In the genomic region with DNA sequence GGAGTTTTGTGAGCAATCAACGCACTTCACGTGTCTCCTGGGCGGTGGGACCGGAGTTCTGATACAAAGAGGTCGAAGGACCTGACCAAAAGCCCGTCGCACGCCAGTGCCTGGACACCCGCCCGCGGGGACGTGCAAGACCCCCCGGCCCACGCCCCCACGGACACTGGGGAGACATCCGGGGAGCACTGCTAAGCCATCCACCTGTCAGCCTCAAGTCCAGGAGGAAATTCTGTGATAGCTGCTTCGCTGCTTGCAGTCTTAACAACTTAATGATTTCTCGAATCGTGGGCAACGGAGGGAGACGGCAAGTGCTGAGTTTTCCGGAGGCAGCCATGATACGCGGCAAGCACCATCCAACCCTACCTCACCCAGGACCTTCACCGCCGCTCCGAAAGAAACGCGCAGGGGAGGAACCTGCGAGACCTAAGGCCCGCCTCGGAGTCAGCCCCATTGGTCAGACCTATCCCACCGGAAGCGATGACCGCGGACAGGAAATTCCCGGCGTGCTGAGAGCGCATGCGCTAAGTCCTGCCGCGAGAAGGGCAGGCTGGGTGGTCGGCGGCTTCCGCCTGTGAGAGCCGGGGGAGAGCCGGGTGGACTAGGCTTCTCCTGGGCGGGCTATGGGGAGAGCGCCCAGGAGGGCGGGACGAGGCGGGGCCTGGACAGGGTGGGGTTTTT, we compare ENCODE assay signal across 8 cellular contexts. TPM values are rescaled to one million over a fixed set of nuclear protein-coding genes. Genes with fewer than 3 reads are reported as not detected.
DNase-seq lines count a peak whose midpoint lies in the region; ATAC-seq and TF ChIP-seq lines count a peak whose summit lies in the region.

TFB1M (minus strand) TSS at position 393 of the 681 bp plus-strand sequence; CDS start at position 337, 56 bp downstream.

- H3K4me3 ChIP-seq in DOHH2 (ENCODE audit: low read length) = peak within 1 kb of the TSS; percentile 90
- peak within 1 kb of the TSS; percentile 78 for H3K4me3 ChIP-seq in GM23248
- peak within 1 kb of the TSS; percentile 64 for H3K4me3 ChIP-seq in RWPE2 (ENCODE audit: severe bottlenecking)
- H3K4me3 ChIP-seq in fibroblast of mammary gland (ENCODE audit: control insufficient read depth, low read depth, low read length) = peak within 1 kb of the TSS; percentile 87

- H3K4me1 ChIP-seq in DOHH2 (ENCODE audit: control insufficient read depth, low read length) (peaks cover 33% of the 10 kb centered on the region), GM23248 (ENCODE audit: insufficient read depth) (peaks cover 18% of the 10 kb centered on the region), RWPE2 (ENCODE audit: insufficient read depth, poor library complexity, severe bottlenecking) (peaks cover 23% of the 10 kb centered on the region)

- peak within 1 kb of the TSS; percentile 90 for H2AFZ ChIP-seq in GM23248

- WGBS in GM23248 (ENCODE audit: low coverage in 1 of 2, low lambda C conversion rate in 2 of 2, missing lambda C conversion rate in 2 of 2), 2 experiments = 1 to 2% methylated on average over 46 to 50 of the region's 52 CpGs

- no peak for TF ChIP-seq CTCF in DOHH2 (IDR thresholded peaks at IDR 0.05; ENCODE audit: low read depth, low read length, poor library complexity, severe bottlenecking)
- no peak for TF ChIP-seq CTCF in RWPE2 (IDR thresholded peaks at IDR 0.05; ENCODE audit: poor library complexity, severe bottlenecking)
- TF ChIP-seq CTCF in fibroblast of mammary gland (conservative IDR thresholded peaks at IDR 0.05; ENCODE audit: control insufficient read depth, insufficient read depth, low read depth, low read length) = no peak

- peaks cover 37% of the 10 kb centered on the region for H3K79me2 ChIP-seq in DOHH2 (ENCODE audit: control insufficient read depth, low read length)
- peaks cover 10% of the 10 kb centered on the region for H3K79me2 ChIP-seq in GM23248 (ENCODE audit: insufficient read depth)

- no peaks in the 10 kb centered on the region for H3K9me3 Mint-ChIP-seq in activated T-helper 2 cell treated with anti-CD3 and anti-CD28 coated beads, Interferon-gamma antibody, Interleukin-2, Interleukin-4, amounts not matched to agents 10 μg/mL and 5 μg/mL and 100 μg/mL, durations not matched to agents 14 hours and 24 hours and 36 hours
- no peaks in the 10 kb centered on the region for H3K9me3 Mint-ChIP-seq in naive thymus-derived CD8-positive, alpha-beta T cell

- H3K9ac ChIP-seq in GM23248 = peak within 1 kb of the TSS; percentile 79

- H3K4me1 Mint-ChIP-seq in activated T-helper 2 cell treated with anti-CD3 and anti-CD28 coated beads, Interferon-gamma antibody, Interleukin-2, Interleukin-4, amounts not matched to agents 10 μg/mL and 5 μg/mL and 100 μg/mL, durations not matched to agents 14 hours and 24 hours and 36 hours (ENCODE audit: low read depth) = peaks cover 36% of the 10 kb centered on the region
- H3K4me1 Mint-ChIP-seq in naive thymus-derived CD8-positive, alpha-beta T cell = peaks cover 11 to 50% (median 40%) of the 10 kb centered on the region in 4 donors

- peak within 1 kb of the TSS; percentile 96 for H3K4me2 ChIP-seq in DOHH2 (ENCODE audit: low read length)
- peak within 1 kb of the TSS; percentile 93 for H3K4me2 ChIP-seq in GM23248 (ENCODE audit: unreplicated experiment)

- peak; percentile 99 for DNase-seq in GM23248
- peak; percentile 99 to 100 for DNase-seq in Kasumi-1 (lab: John Stamatoyannopoulos, UW)
- DNase-seq in RWPE2 (ENCODE audit: low spot score) = peak; percentile 99
- peak; percentile 99 for DNase-seq in activated T-helper 2 cell treated with anti-CD3 and anti-CD28 coated beads, Interferon-gamma antibody, Interleukin-2, Interleukin-4, amounts not matched to agents 10 μg/mL and 5 μg/mL and 100 μg/mL, durations not matched to agents 14 hours and 24 hours and 36 hours (ENCODE audit: low spot score)
- peak; percentile 98 for DNase-seq in fibroblast of mammary gland (ENCODE audit: low read depth)
- DNase-seq in naive thymus-derived CD8-positive, alpha-beta T cell = peak; percentile 88 to 98 (median 97)
- peak; percentile 89 to 96 (median 95) for DNase-seq in stimulated activated naive CD4-positive, alpha-beta T cell (lab: John Stamatoyannopoulos, UW)

- ATAC-seq in RWPE2 (ENCODE audit: low read depth) = peak; percentile 95
- ATAC-seq in naive thymus-derived CD8-positive, alpha-beta T cell = peak; percentile 92 to 94

- no peaks in the 10 kb centered on the region for H3K9me2 ChIP-seq in DOHH2 (replicated peaks; ENCODE audit: control insufficient read depth, low read length)
- H3K9me2 ChIP-seq in GM23248 (ENCODE audit: insufficient read depth) = no peaks in the 10 kb centered on the region

- H4K20me1 ChIP-seq in DOHH2 (ENCODE audit: control insufficient read depth, insufficient read depth, low read depth, low read length) = no peaks in the 10 kb centered on the region
- H4K20me1 ChIP-seq in GM23248 (ENCODE audit: insufficient read depth) = no peaks in the 10 kb centered on the region

- peak within 1 kb of the TSS; percentile 91 for H3K27ac ChIP-seq in DOHH2 (ENCODE audit: low read depth, low read length)
- H3K27ac ChIP-seq in GM23248 = peak within 1 kb of the TSS; percentile 72
- H3K27ac ChIP-seq in RWPE2 (ENCODE audit: poor library complexity, severe bottlenecking) = peak within 1 kb of the TSS; percentile 80

- H3K9me3 ChIP-seq in DOHH2 (ENCODE audit: control insufficient read depth, insufficient read depth, low read length) (peaks cover 6% of the 10 kb centered on the region), GM23248 (ENCODE audit: low read depth) (no peaks in the 10 kb centered on the region), RWPE2 (ENCODE audit: severe bottlenecking) (no peaks in the 10 kb centered on the region)

- H3F3A ChIP-seq in DOHH2 (ENCODE audit: control insufficient read depth, insufficient read depth) (peaks cover 13% of the 10 kb centered on the region), GM23248 (ENCODE audit: insufficient read depth) (peaks cover 18% of the 10 kb centered on the region; the same call in 1 of the 2 replicates)

- POLR2A ChIA-PET in naive thymus-derived CD8-positive, alpha-beta T cell (lab: Charles Lee) = interaction anchor here (0.8 to 1.8 kb wide), 6 partner anchors 14 to 1707 kb away, joined by 3 to 5 read pairs (median 4); no protein-coding TSS in a partner anchor

- H3K27me3 ChIP-seq in DOHH2 (ENCODE audit: control insufficient read depth, low read length) (no peaks in the 10 kb centered on the region), GM23248 (replicated peaks; ENCODE audit: insufficient read depth) (no peaks in the 10 kb centered on the region), RWPE2 (ENCODE audit: insufficient read depth, poor library complexity, severe bottlenecking) (no peaks in the 10 kb centered on the region)

- H3K27ac Mint-ChIP-seq in activated T-helper 2 cell treated with anti-CD3 and anti-CD28 coated beads, Interferon-gamma antibody, Interleukin-2, Interleukin-4, amounts not matched to agents 10 μg/mL and 5 μg/mL and 100 μg/mL, durations not matched to agents 14 hours and 24 hours and 36 hours = peak within 1 kb of the TSS; percentile 93
- peak within 1 kb of the TSS; percentile 86 to 97 (median 96) for H3K27ac Mint-ChIP-seq in naive thymus-derived CD8-positive, alpha-beta T cell

- intact Hi-C loops in activated T-helper 2 cell treated with anti-CD3 and anti-CD28 coated beads, Interferon-gamma antibody, Interleukin-2, Interleukin-4, amounts not matched to agents 10 μg/mL and 5 μg/mL and 100 μg/mL, durations not matched to agents 14 hours and 24 hours and 36 hours (cut with micrococcal nuclease) = loop anchor here (1.0 to 10.0 kb wide), 10 partner anchors 90 to 1711 kb away; partner anchors contain the start of genes ARID1B, SCAF8 and TIAM2

- peaks cover 35% of the 10 kb centered on the region for H3K36me3 Mint-ChIP-seq in activated T-helper 2 cell treated with anti-CD3 and anti-CD28 coated beads, Interferon-gamma antibody, Interleukin-2, Interleukin-4, amounts not matched to agents 10 μg/mL and 5 μg/mL and 100 μg/mL, durations not matched to agents 14 hours and 24 hours and 36 hours (ENCODE audit: low read depth)
- H3K36me3 Mint-ChIP-seq in naive thymus-derived CD8-positive, alpha-beta T cell = peaks cover 0 to 20% (median 3%) of the 10 kb centered on the region in 3 donors

- H3K36me3 ChIP-seq in DOHH2 (ENCODE audit: control insufficient read depth, low read length) = peaks cover 43% of the 10 kb centered on the region
- no peaks in the 10 kb centered on the region for H3K36me3 ChIP-seq in GM23248 (ENCODE audit: low read depth)
- peaks cover 37% of the 10 kb centered on the region for H3K36me3 ChIP-seq in RWPE2 (ENCODE audit: low read depth)

- no peaks in the 10 kb centered on the region for H3K27me3 Mint-ChIP-seq in activated T-helper 2 cell treated with anti-CD3 and anti-CD28 coated beads, Interferon-gamma antibody, Interleukin-2, Interleukin-4, amounts not matched to agents 10 μg/mL and 5 μg/mL and 100 μg/mL, durations not matched to agents 14 hours and 24 hours and 36 hours (ENCODE audit: low read depth)
- peaks cover 0 to 4% (median 0%) of the 10 kb centered on the region in 5 donors for H3K27me3 Mint-ChIP-seq in naive thymus-derived CD8-positive, alpha-beta T cell

- H3K4me3 Mint-ChIP-seq in activated T-helper 2 cell treated with anti-CD3 and anti-CD28 coated beads, Interferon-gamma antibody, Interleukin-2, Interleukin-4, amounts not matched to agents 10 μg/mL and 5 μg/mL and 100 μg/mL, durations not matched to agents 14 hours and 24 hours and 36 hours (ENCODE audit: low read depth) = peak within 1 kb of the TSS; percentile 96
- H3K4me3 Mint-ChIP-seq in naive thymus-derived CD8-positive, alpha-beta T cell = peak within 1 kb of the TSS; percentile 88 to 98 (median 96)

- in situ Hi-C loops in GM23248 (cut with MboI) = no loop called here

RNA-seq across cellular contexts. Expression of gene TFB1M, which starts in this region (rescaled TPM):
- 9.0 and 14.0 TPM in 2 replicates for total RNA-seq in GM23248 (2014; rRNA removed; shearing (Covaris generic))
- 13.4 and 14.0 TPM in 2 replicates for polyA plus RNA-seq in GM23248 (2016; fragmentation: Nextera tagmentation; extraction: Ambion mirVana)
- total RNA-seq in activated T-helper 2 cell treated with anti-CD3 and anti-CD28 coated beads, Interferon-gamma antibody, Interleukin-2, Interleukin-4, amounts not matched to agents 10 μg/mL and 5 μg/mL and 100 μg/mL, durations not matched to agents 14 hours and 24 hours and 36 hours = 32.5 and 39.8 TPM in 2 replicates
- total RNA-seq in naive thymus-derived CD8-positive, alpha-beta T cell = 10 to 100 TPM; 32.5 to 34.7 TPM
- polyA plus RNA-seq in naive thymus-derived CD8-positive, alpha-beta T cell = 10 to 100 TPM; 12.8 to 17.8 (median 13.0) TPM

Comparison
In these comparisons a context has a peak if more than half of its experiments do, and no peak if none do; other contexts are left out.
1. Peak in every context shown above with its lines: DNase-seq, ATAC-seq, H3K4me3 ChIP-seq and H3K27ac ChIP-seq.